8 cellular contexts compared by ENCODE assay signal in genomic region chr22:36486619-36487384, GRCh38. TPM values are rescaled to one million over a fixed set of nuclear protein-coding genes. Genes with fewer than 3 reads are reported as not detected.
DNase-seq lines count a peak whose midpoint lies in the region; TF ChIP-seq lines count a peak whose summit lies in the region.

No MANE protein-coding gene starts in this region.

- no peak overlapping the region for H3K4ac ChIP-seq in mesendoderm (ENCODE audit: low read depth, low read length)

- no peak overlapping the region for H3K23ac ChIP-seq in mesendoderm (ENCODE audit: low read length)

- TF ChIP-seq POLR2A in transverse colon (IDR thresholded peaks at IDR 0.05), result no peak

- no peaks in the 10 kb centered on the region for H3K36me3 ChIP-seq in mesendoderm (ENCODE audit: control insufficient read depth, insufficient read depth, low read length)
- no peaks in the 10 kb centered on the region for H3K36me3 ChIP-seq in transverse colon

- H2BK120ac ChIP-seq in mesendoderm (ENCODE audit: low read depth, low read length), result no peak overlapping the region

- no peak overlapping the region for H3K9ac ChIP-seq in mesendoderm (ENCODE audit: low read length)

- H4K5ac ChIP-seq in mesendoderm (ENCODE audit: low read length), result no peak overlapping the region

- no peaks in the 10 kb centered on the region for H3K9me3 ChIP-seq in transverse colon

- no peak overlapping the region for H2BK5ac ChIP-seq in mesendoderm (ENCODE audit: low read length)

- no peak overlapping the region for H3K56ac ChIP-seq in mesendoderm (ENCODE audit: low read length)

- no peak overlapping the region for H2AK5ac ChIP-seq in mesendoderm (ENCODE audit: low read length)

- H3K79me1 ChIP-seq in mesendoderm (ENCODE audit: low read length), result no peaks in the 10 kb centered on the region

- no CpG with 5 or more reads among the region's 13 CpGs for WGBS in mesendoderm (ENCODE audit: extremely low coverage, insufficient coverage, low lambda C conversion rate)
- 79 to 87% methylated on average over 5 to 13 of the region's 13 CpGs for whole genome bisulfite sequencing in transverse colon (ENCODE audit: low coverage in 1 of 2), 2 donors

- H3K27me3 ChIP-seq in mesendoderm (ENCODE audit: insufficient read depth, low read length, poor library complexity) (no peaks in the 10 kb centered on the region), transverse colon (no peaks in the 10 kb centered on the region)

- in situ Hi-C loops in astrocyte of the spinal cord (cut with HindIII; ENCODE audit: low sequenced_read_pairs) (no loop called here), transverse colon (cut with MboI; ENCODE audit: low pct_ligation_motif_present in 1 of 4, low pct_unique_long_range_greater_than_20kb in 1 of 4, low sequenced_read_pairs in 3 of 4) (loop anchor here in 2 of 4 donors (25.0 kb wide), 1 partner anchor 300 kb away; no protein-coding TSS in a partner anchor)

- no peaks in the 10 kb centered on the region for H3K4me1 ChIP-seq in mesendoderm (ENCODE audit: control insufficient read depth, low read depth, low read length)
- H3K4me1 ChIP-seq in transverse colon, result peaks cover 0 to 6% (median 3%) of the 10 kb centered on the region in 4 donors

- intact Hi-C loops in transverse colon (cut with DNase I; ENCODE audit: low total_unique reads), result loop anchor here (5.0 kb wide), 2 partner anchors 290 to 345 kb away; no protein-coding TSS in a partner anchor

- H3K27ac ChIP-seq in mesendoderm (ENCODE audit: low read depth, low read length) (no peak overlapping the region), transverse colon (no peak overlapping the region)

- H3K79me2 ChIP-seq in mesendoderm (ENCODE audit: control insufficient read depth, insufficient read depth, low read length), result no peaks in the 10 kb centered on the region

- H3K4me3 ChIP-seq in astrocyte of the spinal cord (ENCODE audit: low read depth, low read length), result no peak overlapping the region
- no peak overlapping the region for H3K4me3 ChIP-seq in mesendoderm (ENCODE audit: low read length)
- H3K4me3 ChIP-seq in transverse colon, result no peak overlapping the region

- H4K8ac ChIP-seq in mesendoderm (ENCODE audit: low read depth, low read length), result no peak overlapping the region

- no peak overlapping the region for H3K4me2 ChIP-seq in mesendoderm (ENCODE audit: low read length)

- peak; percentile 66 for DNase-seq in NCI-H82 (lab: John Stamatoyannopoulos, UW)
- DNase-seq in NCI-H82 treated with DMSO at 0.1 percent for 48 hours (lab: John Stamatoyannopoulos, UW; ENCODE audit: unreplicated experiment), result no peak
- peak in 4 of 5 donors; percentile 39 to 69 (median 56) for DNase-seq in T-helper 1 cell
- DNase-seq in astrocyte of the spinal cord (ENCODE audit: low read depth, low spot score), result peak; percentile 50
- DNase-seq in mesendoderm, result peak; percentile 73
- DNase-seq in transverse colon, result peak; percentile 58
- DNase-seq in kidney glomerular epithelial cell (lab: John Stamatoyannopoulos, UW), result no peak
- DNase-seq in germinal center (ENCODE audit: low spot score), result no peak

- H3K18ac ChIP-seq in mesendoderm (ENCODE audit: low read length), result no peak overlapping the region

- no peak overlapping the region for H2BK15ac ChIP-seq in mesendoderm (replicated peaks; ENCODE audit: low read depth)

- peak; percentile 74 for TF ChIP-seq CTCF in astrocyte of the spinal cord (IDR thresholded peaks at IDR 0.05; ENCODE audit: low read depth, low read length)
- peak; percentile 61 to 78 (median 71) for TF ChIP-seq CTCF in transverse colon (IDR thresholded peaks at IDR 0.05)

- no peak for TF ChIP-seq EP300 in transverse colon (IDR thresholded peaks at IDR 0.05; ENCODE audit: low read depth)

RNA-seq across cellular contexts. Expression of gene TXN2, which starts 5.4 kb away (rescaled TPM):
- polyA plus RNA-seq in mesendoderm (2013, experiment 1 of 2), result 46.4 TPM
- 47.9 TPM for polyA plus RNA-seq in mesendoderm (2013, experiment 2 of 2)
- total RNA-seq in transverse colon, result 100 to 1,000 TPM in 1 of 4 donors, 10 to 100 TPM in 3; 68.5 to 317 (median 93.3) TPM

RNA-seq across cellular contexts. Expression of gene FOXRED2, which starts 20.0 kb away (rescaled TPM):
- polyA plus RNA-seq in mesendoderm (2013, experiment 1 of 2), result 11.4 TPM
- polyA plus RNA-seq in mesendoderm (2013, experiment 2 of 2), result 11.7 TPM
- 1 to 10 TPM in 2 of 4 donors, under 1 TPM in 2; 0.37 to 3.0 (median 1.5) TPM for total RNA-seq in transverse colon

RNA-seq across cellular contexts. Expression of gene EIF3D, which starts 42.2 kb away (rescaled TPM):
- polyA plus RNA-seq in mesendoderm (2013, experiment 1 of 2), result 169 TPM
- 164 TPM for polyA plus RNA-seq in mesendoderm (2013, experiment 2 of 2)
- total RNA-seq in transverse colon, result 100 to 1,000 TPM in 3 of 4 donors, 10 to 100 TPM in 1; 69.6 to 217 (median 146) TPM

Comparison
In these comparisons a context has a peak if more than half of its experiments do, and no peak if none do; other contexts are left out.
1. DNase-seq: peak in NCI-H82 (single experiment), T-helper 1 cell (4 of 5), astrocyte of the spinal cord (single experiment), mesendoderm (single experiment) and transverse colon (single experiment); none in NCI-H82 treated with DMSO at 0.1 percent for 48 hours (single experiment), kidney glomerular epithelial cell (single experiment) and germinal center (single experiment).